14 cellular contexts compared by ENCODE assay signal in genomic region chr10:10138685-10139084, GRCh38.
DNase-seq lines count a peak whose midpoint lies in the region; ATAC-seq and FAIRE-seq lines count a peak whose summit lies in the region.
"Had no signal": no experiment of that assay in that cellular context is flagged by ENCODE, and none has a peak within 500 bp of the region (broad histone marks: within the 10 kb centered on the region; RNA-seq: fewer than 3 reads in every experiment).

No MANE protein-coding gene starts in this region.

- no peaks in the 10 kb centered on the region for H3K9me3 Mint-ChIP-seq in activated CD4-positive, alpha-beta T cell treated with anti-CD3 and anti-CD28 coated beads, Interleukin-2, amount 10 ng/mL, durations not matched to agents 7 days and 5 days
- H3K9me3 Mint-ChIP-seq in activated CD4-positive, alpha-beta T cell treated with anti-CD3 and anti-CD28 coated beads for 36 hours (ENCODE audit: low read depth) = no peaks in the 10 kb centered on the region
- H3K9me3 Mint-ChIP-seq in central memory CD8-positive, alpha-beta T cell = no peaks in the 10 kb centered on the region

- H3K27me3 ChIP-seq in Karpas-422 (ENCODE audit: low read length) (no peaks in the 10 kb centered on the region), small intestine (ENCODE audit: control insufficient read depth in 2 of 2, insufficient read depth in 2 of 2, low read length in 2 of 2) (no peaks in the 10 kb centered on the region), HAP-1 (ENCODE audit: low read depth) (no peaks in the 10 kb centered on the region)
- H3K27me3 ChIP-seq: SJCRH30 had no signal

- peaks cover 2% of the 10 kb centered on the region for H3K27me3 Mint-ChIP-seq in activated CD4-positive, alpha-beta T cell treated with anti-CD3 and anti-CD28 coated beads, Interleukin-2, amount 10 ng/mL, durations not matched to agents 7 days and 5 days
- no peaks in the 10 kb centered on the region for H3K27me3 Mint-ChIP-seq in activated CD4-positive, alpha-beta T cell treated with anti-CD3 and anti-CD28 coated beads for 36 hours
- no peaks in the 10 kb centered on the region for H3K27me3 Mint-ChIP-seq in central memory CD8-positive, alpha-beta T cell

- no peaks in the 10 kb centered on the region for H4K20me1 ChIP-seq in Karpas-422 (ENCODE audit: insufficient read depth, low read depth, low read length)

- POLR2A ChIA-PET in activated CD4-positive, alpha-beta T cell treated with anti-CD3 and anti-CD28 coated beads, Interleukin-2, amount 10 ng/mL, durations not matched to agents 7 days and 5 days (lab: Charles Lee) = no interaction called here
- POLR2A ChIA-PET in activated CD4-positive, alpha-beta T cell treated with anti-CD3 and anti-CD28 coated beads for 36 hours (lab: Charles Lee) = no interaction called here

- no peaks in the 10 kb centered on the region for H3K36me3 ChIP-seq in Karpas-422 (ENCODE audit: insufficient read depth, low read length)
- no peaks in the 10 kb centered on the region for H3K36me3 ChIP-seq in small intestine (ENCODE audit: control insufficient read depth in 2 of 2, insufficient read depth in 2 of 2, low read length in 2 of 2)
- H3K36me3 ChIP-seq in HAP-1 (replicated peaks) = no peaks in the 10 kb centered on the region
- H3K36me3 ChIP-seq: SJCRH30 had no signal

- no peak for ATAC-seq in activated CD4-positive, alpha-beta T cell treated with anti-CD3 and anti-CD28 coated beads for 36 hours
- no peak for ATAC-seq in central memory CD8-positive, alpha-beta T cell (replicated peaks; ENCODE audit: extremely low read depth, poor library complexity, severe bottlenecking)
- ATAC-seq in esophagus mucosa = no peak
- ATAC-seq: K562, left colon had no signal

- peak overlapping the region; percentile 49 for H3K9ac ChIP-seq in Karpas-422 (ENCODE audit: low read length)

- H3K79me2 ChIP-seq in Karpas-422 (ENCODE audit: low read length) = no peaks in the 10 kb centered on the region

- no peaks in the 10 kb centered on the region for H3K9me3 ChIP-seq in Karpas-422 (ENCODE audit: low read length)
- no peaks in the 10 kb centered on the region for H3K9me3 ChIP-seq in small intestine (ENCODE audit: control insufficient read depth, low read depth)
- H3K9me3 ChIP-seq in HAP-1 = no peaks in the 10 kb centered on the region
- H3K9me3 ChIP-seq: SJCRH30 had no signal

- peaks cover 12% of the 10 kb centered on the region for H3K4me1 Mint-ChIP-seq in activated CD4-positive, alpha-beta T cell treated with anti-CD3 and anti-CD28 coated beads, Interleukin-2, amount 10 ng/mL, durations not matched to agents 7 days and 5 days
- peaks cover 7% of the 10 kb centered on the region for H3K4me1 Mint-ChIP-seq in activated CD4-positive, alpha-beta T cell treated with anti-CD3 and anti-CD28 coated beads for 36 hours
- H3K4me1 Mint-ChIP-seq in central memory CD8-positive, alpha-beta T cell = no peaks in the 10 kb centered on the region

- H3K27ac ChIP-seq in Karpas-422 (ENCODE audit: low read length) = no peak overlapping the region
- H3K27ac ChIP-seq in small intestine (ENCODE audit: low read depth in 1 of 2, low read length in 1 of 2) = no peak overlapping the region
- H3K27ac ChIP-seq: SJCRH30 had no signal

- intact Hi-C loops in activated CD4-positive, alpha-beta T cell treated with anti-CD3 and anti-CD28 coated beads for 36 hours (cut with DNase I, micrococcal nuclease) = no loop called here

- peak overlapping the region; percentile 83 for H3K4me2 ChIP-seq in Karpas-422 (ENCODE audit: low read depth, low read length, poor library complexity, severe bottlenecking)

- WGBS in small intestine, 3 donors = 26 to 56% (median 27%) methylated on average over 2 of the region's 2 CpGs

- in situ Hi-C loops in HAP-1 (cut with MboI; ENCODE audit: low sequenced_read_pairs) = no loop called here

- H3K27ac Mint-ChIP-seq in activated CD4-positive, alpha-beta T cell treated with anti-CD3 and anti-CD28 coated beads, Interleukin-2, amount 10 ng/mL, durations not matched to agents 7 days and 5 days = peak overlapping the region; percentile 86
- H3K27ac Mint-ChIP-seq in activated CD4-positive, alpha-beta T cell treated with anti-CD3 and anti-CD28 coated beads for 36 hours = no peak overlapping the region
- peak overlapping the region; percentile 46 for H3K27ac Mint-ChIP-seq in central memory CD8-positive, alpha-beta T cell (ENCODE audit: low read depth)

- CTCF ChIA-PET in activated CD4-positive, alpha-beta T cell treated with anti-CD3 and anti-CD28 coated beads, Interleukin-2, amount 10 ng/mL, durations not matched to agents 7 days and 5 days (lab: Charles Lee) = no interaction called here
- CTCF ChIA-PET in activated CD4-positive, alpha-beta T cell treated with anti-CD3 and anti-CD28 coated beads for 36 hours (lab: Charles Lee) = interaction anchor here (0.7 kb wide), 1 partner anchor 80 kb away, joined by 3 read pairs; no protein-coding TSS in a partner anchor

- no peaks in the 10 kb centered on the region for H3K9me2 ChIP-seq in Karpas-422 (replicated peaks; ENCODE audit: insufficient read depth, low read length)

- H3K4me1 ChIP-seq in Karpas-422 (ENCODE audit: low read length) = peaks cover 28% of the 10 kb centered on the region
- H3K4me1 ChIP-seq in small intestine (ENCODE audit: control insufficient read depth in 2 of 2, insufficient read depth in 1 of 2, low read depth in 1 of 2, low read length in 1 of 2) = no peaks in the 10 kb centered on the region
- no peaks in the 10 kb centered on the region for H3K4me1 ChIP-seq in HAP-1
- H3K4me1 ChIP-seq: SJCRH30 had no signal

- H2AFZ ChIP-seq in Karpas-422 (ENCODE audit: low read length) = peak overlapping the region; percentile 31

- no peak for FAIRE-seq in small intestine (lab: Jason Lieb, UNC)
- FAIRE-seq: K562 had no signal

- peak; percentile 12 for DNase-seq in activated CD4-positive, alpha-beta T cell treated with anti-CD3 and anti-CD28 coated beads, Interleukin-2, amount 10 ng/mL, durations not matched to agents 7 days and 5 days
- no peak for DNase-seq in activated CD4-positive, alpha-beta T cell treated with anti-CD3 and anti-CD28 coated beads for 36 hours
- DNase-seq in Karpas-422 (peak; percentile 65), small intestine (peak; percentile 25), HAP-1 (ENCODE audit: low spot score in 2 of 2) (no peak)
- DNase-seq in central memory CD8-positive, alpha-beta T cell (ENCODE audit: low spot score in 2 of 2) = no peak
- DNase-seq in effector CD8-positive, alpha-beta T cell (lab: John Stamatoyannopoulos, UW) = no peak
- DNase-seq: foreskin melanocyte, GF-D8, left colon, posterior cingulate gyrus, SJCRH30 had no signal

- H3K4me3 ChIP-seq in Karpas-422 (ENCODE audit: low read length) (peak overlapping the region; percentile 58), small intestine (ENCODE audit: low read depth in 1 of 2, low read length in 2 of 2) (no peak overlapping the region), HAP-1 (no peak overlapping the region)
- H3K4me3 ChIP-seq: K562, SJCRH30 had no signal

- H3K36me3 Mint-ChIP-seq in activated CD4-positive, alpha-beta T cell treated with anti-CD3 and anti-CD28 coated beads, Interleukin-2, amount 10 ng/mL, durations not matched to agents 7 days and 5 days (ENCODE audit: low read depth) = no peaks in the 10 kb centered on the region
- no peaks in the 10 kb centered on the region for H3K36me3 Mint-ChIP-seq in activated CD4-positive, alpha-beta T cell treated with anti-CD3 and anti-CD28 coated beads for 36 hours (ENCODE audit: low read depth)
- H3K36me3 Mint-ChIP-seq in central memory CD8-positive, alpha-beta T cell (ENCODE audit: insufficient read depth) = no peaks in the 10 kb centered on the region

- H3K4me3 Mint-ChIP-seq in activated CD4-positive, alpha-beta T cell treated with anti-CD3 and anti-CD28 coated beads, Interleukin-2, amount 10 ng/mL, durations not matched to agents 7 days and 5 days = peak overlapping the region; percentile 67
- H3K4me3 Mint-ChIP-seq in activated CD4-positive, alpha-beta T cell treated with anti-CD3 and anti-CD28 coated beads for 36 hours = no peak overlapping the region
- H3K4me3 Mint-ChIP-seq in central memory CD8-positive, alpha-beta T cell = peak overlapping the region; percentile 51

Comparison
In these comparisons a context has a peak if more than half of its experiments do, and no peak if none do; other contexts are left out.
1. DNase-seq: peak in activated CD4-positive, alpha-beta T cell treated with anti-CD3 and anti-CD28 coated beads, Interleukin-2, amount 10 ng/mL, durations not matched to agents 7 days and 5 days (single experiment), Karpas-422 (single experiment) and small intestine (single experiment); none in activated CD4-positive, alpha-beta T cell treated with anti-CD3 and anti-CD28 coated beads for 36 hours (single experiment), central memory CD8-positive, alpha-beta T cell (0 of 2), effector CD8-positive, alpha-beta T cell (single experiment) and HAP-1 (0 of 2).